Comparison of ENCODE assay signal across 15 cellular contexts in the genomic region with DNA sequence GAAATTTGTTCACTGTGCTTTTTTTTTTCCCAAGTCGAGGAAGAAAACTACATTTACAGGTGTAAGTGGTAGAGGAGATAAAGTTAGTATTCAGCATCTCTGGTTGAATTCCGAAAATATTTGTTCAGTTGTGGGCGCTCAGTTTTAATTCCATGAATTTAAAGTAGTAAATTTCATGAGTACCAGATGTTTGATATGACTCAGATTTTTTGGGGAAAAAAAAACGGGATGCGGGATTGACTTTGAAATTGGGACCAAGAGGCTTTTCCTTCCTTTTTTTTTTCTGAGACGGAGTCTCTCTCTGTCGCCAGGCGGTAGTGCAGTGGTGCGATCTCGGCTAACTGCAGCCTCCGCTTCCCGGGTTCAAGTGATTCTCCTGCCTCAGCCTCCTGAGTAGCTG. TPM values are rescaled to one million over a fixed set of nuclear protein-coding genes. Genes with fewer than 3 reads are reported as not detected.
DNase-seq lines count a peak whose midpoint lies in the region; ATAC-seq and TF ChIP-seq lines count a peak whose summit lies in the region.
"Had no signal": no experiment of that assay in that cellular context is flagged by ENCODE, and none has a peak within 500 bp of the region (broad histone marks: within the 10 kb centered on the region; RNA-seq: fewer than 3 reads in every experiment).

No MANE protein-coding gene starts in this region.

- WGBS in suprapubic skin: 56% methylated on average over 12 of the region's 12 CpGs

- peak overlapping the region; percentile 94 for H3K4me3 Mint-ChIP-seq in activated naive CD4-positive, alpha-beta T cell treated with anti-CD3 and anti-CD28 coated beads, Interleukin-2, amount 50 U/mL, for 24 hours

- ATAC-seq in activated naive CD4-positive, alpha-beta T cell treated with anti-CD3 and anti-CD28 coated beads, Interleukin-2, amount 50 U/mL, for 72 hours: no peak
- ATAC-seq in GM19455 (IDR thresholded peaks at IDR 0.05; ENCODE audit: unreplicated experiment): no peak
- no peak for ATAC-seq in HG02840 (IDR thresholded peaks at IDR 0.05; ENCODE audit: low FRiP score, unreplicated experiment)
- ATAC-seq: gastroesophageal sphincter had no signal

- H3K4me1 Mint-ChIP-seq in activated naive CD4-positive, alpha-beta T cell treated with anti-CD3 and anti-CD28 coated beads, Interleukin-2, amount 50 U/mL, for 24 hours: peaks cover 31% of the 10 kb centered on the region

- H3K36me3 Mint-ChIP-seq in activated naive CD4-positive, alpha-beta T cell treated with anti-CD3 and anti-CD28 coated beads, Interleukin-2, amount 50 U/mL, for 24 hours: no peaks in the 10 kb centered on the region
- H3K36me3 Mint-ChIP-seq in activated naive CD4-positive, alpha-beta T cell treated with anti-CD3 and anti-CD28 coated beads, Interleukin-2, amount 50 U/mL, for 72 hours: no peaks in the 10 kb centered on the region

- H3K4me3 ChIP-seq in fibroblast of villous mesenchyme (ENCODE audit: low read depth, low read length) (peak overlapping the region; percentile 87), suprapubic skin (peak overlapping the region; percentile 87)

- peaks cover 37% of the 10 kb centered on the region for H3K4me1 ChIP-seq in suprapubic skin

- DNase-seq in activated naive CD4-positive, alpha-beta T cell treated with anti-CD3 and anti-CD28 coated beads, Interleukin-2, amount 50 U/mL, for 72 hours (ENCODE audit: low spot score in 2 of 2): no peak
- DNase-seq in fibroblast of villous mesenchyme (ENCODE audit: low read depth) (peak; percentile 18), suprapubic skin (ENCODE audit: low spot score in 2 of 2) (no peak), NCI-H2081 treated with DMSO at 0.1 percent for 48 hours (lab: John Stamatoyannopoulos, UW) (no peak)
- DNase-seq: activated naive CD4-positive, alpha-beta T cell treated with anti-CD3 and anti-CD28 coated beads, Interleukin-2, amount 50 U/mL, for 16 hours; NCI-H2029 treated with DMSO at 0.1 percent for 48 hours; stimulated activated CD4-positive, alpha-beta T cell treated with anti-CD3 and anti-CD28 coated beads, Interleukin-4, amount 100 ng/mL, for 24 hours had no signal

- no peak for TF ChIP-seq CTCF in VCaP (conservative IDR thresholded peaks at IDR 0.05)
- no peak for TF ChIP-seq CTCF in fibroblast of villous mesenchyme (IDR thresholded peaks at IDR 0.05; ENCODE audit: insufficient read depth, low read depth, low read length)
- TF ChIP-seq CTCF in suprapubic skin (IDR thresholded peaks at IDR 0.05): no peak

- no peak for TF ChIP-seq EP300 in suprapubic skin (IDR thresholded peaks at IDR 0.05)

- no peak overlapping the region for H3K27ac Mint-ChIP-seq in activated naive CD4-positive, alpha-beta T cell treated with anti-CD3 and anti-CD28 coated beads, Interleukin-2, amount 50 U/mL, for 24 hours
- no peak overlapping the region for H3K27ac Mint-ChIP-seq in activated naive CD4-positive, alpha-beta T cell treated with anti-CD3 and anti-CD28 coated beads, Interleukin-2, amount 50 U/mL, for 72 hours

- H3K27ac ChIP-seq in VCaP: peak overlapping the region; percentile 88; the same call in 1 of the 2 replicates
- peak overlapping the region; percentile 70 for H3K27ac ChIP-seq in suprapubic skin

- peaks cover 3% of the 10 kb centered on the region for H3K36me3 ChIP-seq in suprapubic skin

- no peaks in the 10 kb centered on the region for H3K9me3 Mint-ChIP-seq in activated naive CD4-positive, alpha-beta T cell treated with anti-CD3 and anti-CD28 coated beads, Interleukin-2, amount 50 U/mL, for 24 hours
- no peaks in the 10 kb centered on the region for H3K9me3 Mint-ChIP-seq in activated naive CD4-positive, alpha-beta T cell treated with anti-CD3 and anti-CD28 coated beads, Interleukin-2, amount 50 U/mL, for 72 hours

- H3K27me3 Mint-ChIP-seq in activated naive CD4-positive, alpha-beta T cell treated with anti-CD3 and anti-CD28 coated beads, Interleukin-2, amount 50 U/mL, for 24 hours: no peaks in the 10 kb centered on the region
- H3K27me3 Mint-ChIP-seq: B cell had no signal

- no peak for TF ChIP-seq POLR2A in suprapubic skin (IDR thresholded peaks at IDR 0.05)

- no peaks in the 10 kb centered on the region for H3K9me3 ChIP-seq in suprapubic skin
- H3K9me3 ChIP-seq: gastroesophageal sphincter had no signal

- H3K27me3 ChIP-seq in suprapubic skin: no peaks in the 10 kb centered on the region
- H3K27me3 ChIP-seq: gastroesophageal sphincter had no signal

RNA-seq across cellular contexts. Expression of gene TULP3, which starts 1.6 kb away (rescaled TPM):
- total RNA-seq in activated naive CD4-positive, alpha-beta T cell treated with anti-CD3 and anti-CD28 coated beads, Interleukin-2, amount 50 U/mL, for 72 hours: 1 to 10 TPM; 4.9 to 7.3 TPM
- 39.9 and 41.5 TPM in 2 replicates for total RNA-seq in fibroblast of villous mesenchyme
- 10 to 100 TPM; 21.0 to 55.8 (median 35.6) TPM for total RNA-seq in suprapubic skin

RNA-seq across cellular contexts. Expression of gene RHNO1, which starts 15.2 kb away (rescaled TPM):
- 10 to 100 TPM; 30.1 to 49.4 TPM for total RNA-seq in activated naive CD4-positive, alpha-beta T cell treated with anti-CD3 and anti-CD28 coated beads, Interleukin-2, amount 50 U/mL, for 72 hours
- total RNA-seq in fibroblast of villous mesenchyme: 28.3 and 38.0 TPM in 2 replicates
- 10 to 100 TPM; 17.2 to 33.1 (median 21.0) TPM for total RNA-seq in suprapubic skin

RNA-seq across cellular contexts. Expression of gene FOXM1, which starts 15.3 kb away (rescaled TPM):
- 100 to 1,000 TPM; 105 to 112 TPM for total RNA-seq in activated naive CD4-positive, alpha-beta T cell treated with anti-CD3 and anti-CD28 coated beads, Interleukin-2, amount 50 U/mL, for 72 hours
- total RNA-seq in fibroblast of villous mesenchyme: 16.4 and 17.7 TPM in 2 replicates
- total RNA-seq in suprapubic skin: 1 to 10 TPM; 4.1 to 9.2 (median 7.1) TPM

RNA-seq across cellular contexts. Expression of gene TEX52, which starts 35.4 kb away (rescaled TPM):
- under 1 TPM; 0.20 to 0.43 TPM for total RNA-seq in activated naive CD4-positive, alpha-beta T cell treated with anti-CD3 and anti-CD28 coated beads, Interleukin-2, amount 50 U/mL, for 72 hours
- total RNA-seq in fibroblast of villous mesenchyme (not detected in 2 replicates), suprapubic skin (not detected)
- total RNA-seq: B cell; gastroesophageal sphincter; mucosa of gallbladder; T-helper 2 cell treated with Interferon-gamma antibody and Interleukin-4, amounts not matched to agents 100 ng/mL and 5 ng/mL, for 36 hours had no signal

RNA-seq across cellular contexts. Expression of gene NRIP2, which starts 57.4 kb away (rescaled TPM):
- not detected for total RNA-seq in activated naive CD4-positive, alpha-beta T cell treated with anti-CD3 and anti-CD28 coated beads, Interleukin-2, amount 50 U/mL, for 72 hours
- under 0.01 and 0.86 TPM in 2 replicates for total RNA-seq in fibroblast of villous mesenchyme
- 1 to 10 TPM in 3 of 4 donors, under 1 TPM in 1; 0.48 to 4.7 (median 1.9) TPM for total RNA-seq in suprapubic skin
- total RNA-seq: B cell; T-helper 2 cell treated with Interferon-gamma antibody and Interleukin-4, amounts not matched to agents 100 ng/mL and 5 ng/mL, for 36 hours had no signal
